In the genomic region with DNA sequence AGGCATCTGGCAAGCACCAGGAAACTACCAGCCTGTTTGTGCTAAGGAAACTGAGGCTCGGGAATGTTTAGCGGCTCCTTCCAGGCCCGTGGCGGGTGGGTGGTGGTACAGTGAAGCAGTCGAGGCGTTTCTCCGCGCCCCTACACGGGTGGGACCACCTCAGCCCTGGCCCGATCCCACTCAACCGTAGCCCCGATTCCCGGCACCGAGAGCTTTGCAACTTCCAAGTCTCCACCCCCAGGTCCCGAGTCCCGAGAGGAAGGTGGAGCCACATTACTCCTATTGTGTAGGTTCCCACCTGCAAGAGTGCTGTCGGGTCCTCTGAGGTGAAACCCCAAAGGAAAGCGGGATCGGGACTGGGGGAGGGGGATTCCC, we compare ENCODE assay signal across 1 cellular context.
TF ChIP-seq lines count a peak whose summit lies in the region.

No MANE protein-coding gene starts in this region.

TF ChIP-seq in HepG2, 621 proteins besides CTCF, POLR2A, EP300 and RAD21 (continued from another document):
- TF ChIP-seq, protein P1, sequence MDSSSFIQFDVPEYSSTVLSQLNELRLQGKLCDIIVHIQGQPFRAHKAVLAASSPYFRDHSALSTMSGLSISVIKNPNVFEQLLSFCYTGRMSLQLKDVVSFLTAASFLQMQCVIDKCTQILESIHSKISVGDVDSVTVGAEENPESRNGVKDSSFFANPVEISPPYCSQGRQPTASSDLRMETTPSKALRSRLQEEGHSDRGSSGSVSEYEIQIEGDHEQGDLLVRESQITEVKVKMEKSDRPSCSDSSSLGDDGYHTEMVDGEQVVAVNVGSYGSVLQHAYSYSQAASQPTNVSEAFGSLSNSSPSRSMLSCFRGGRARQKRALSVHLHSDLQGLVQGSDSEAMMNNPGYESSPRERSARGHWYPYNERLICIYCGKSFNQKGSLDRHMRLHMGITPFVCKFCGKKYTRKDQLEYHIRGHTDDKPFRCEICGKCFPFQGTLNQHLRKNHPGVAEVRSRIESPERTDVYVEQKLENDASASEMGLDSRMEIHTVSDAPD (CRISPR knock-in tag; IDR thresholded peaks at IDR 0.05), result no peak
- TF ChIP-seq ZNF709 (CRISPR knock-in tag; IDR thresholded peaks at IDR 0.05) (peak; percentile 56; the same call in 1 of the 2 replicates), MTA3 (CRISPR knock-in tag; IDR thresholded peaks at IDR 0.05) (no peak), TFAP4 (IDR thresholded peaks at IDR 0.05; ENCODE audit: borderline replicate concordance, low read depth) (no peak), DBP (CRISPR knock-in tag; IDR thresholded peaks at IDR 0.05; ENCODE audit: not compliant biosample characterization) (no peak), RBAK (CRISPR knock-in tag; IDR thresholded peaks at IDR 0.05) (no peak), PAWR (CRISPR knock-in tag; IDR thresholded peaks at IDR 0.05; ENCODE audit: borderline replicate concordance) (0 out of 2 replicates have a peak, but pooled peaks have one; percentile 9), UBTF (CRISPR knock-in tag; IDR thresholded peaks at IDR 0.05) (no peak), ZNF326 (CRISPR knock-in tag; IDR thresholded peaks at IDR 0.05; ENCODE audit: borderline replicate concordance) (no peak), ZEB1 (IDR thresholded peaks at IDR 0.05; ENCODE audit: insufficient replicate concordance, low read depth) (no peak), ISX (CRISPR knock-in tag; conservative IDR thresholded peaks at IDR 0.05) (no peak), ZNF572 (CRISPR knock-in tag; IDR thresholded peaks at IDR 0.05) (no peak), NFIB (CRISPR knock-in tag; IDR thresholded peaks at IDR 0.05; ENCODE audit: borderline replicate concordance) (no peak), TBL1XR1 (IDR thresholded peaks at IDR 0.05; ENCODE audit: borderline replicate concordance, low read length, partially characterized antibody) (peak; percentile 8)
- TF ChIP-seq, protein P2, sequence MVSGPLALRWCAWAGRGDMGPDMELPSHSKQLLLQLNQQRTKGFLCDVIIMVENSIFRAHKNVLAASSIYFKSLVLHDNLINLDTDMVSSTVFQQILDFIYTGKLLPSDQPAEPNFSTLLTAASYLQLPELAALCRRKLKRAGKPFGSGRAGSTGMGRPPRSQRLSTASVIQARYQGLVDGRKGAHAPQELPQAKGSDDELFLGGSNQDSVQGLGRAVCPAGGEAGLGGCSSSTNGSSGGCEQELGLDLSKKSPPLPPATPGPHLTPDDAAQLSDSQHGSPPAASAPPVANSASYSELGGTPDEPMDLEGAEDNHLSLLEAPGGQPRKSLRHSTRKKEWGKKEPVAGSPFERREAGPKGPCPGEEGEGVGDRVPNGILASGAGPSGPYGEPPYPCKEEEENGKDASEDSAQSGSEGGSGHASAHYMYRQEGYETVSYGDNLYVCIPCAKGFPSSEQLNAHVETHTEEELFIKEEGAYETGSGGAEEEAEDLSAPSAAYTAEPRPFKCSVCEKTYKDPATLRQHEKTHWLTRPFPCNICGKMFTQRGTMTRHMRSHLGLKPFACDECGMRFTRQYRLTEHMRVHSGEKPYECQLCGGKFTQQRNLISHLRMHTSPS (CRISPR knock-in tag; IDR thresholded peaks at IDR 0.05; ENCODE audit: low read depth), result no peak
- TF ChIP-seq, protein P3, sequence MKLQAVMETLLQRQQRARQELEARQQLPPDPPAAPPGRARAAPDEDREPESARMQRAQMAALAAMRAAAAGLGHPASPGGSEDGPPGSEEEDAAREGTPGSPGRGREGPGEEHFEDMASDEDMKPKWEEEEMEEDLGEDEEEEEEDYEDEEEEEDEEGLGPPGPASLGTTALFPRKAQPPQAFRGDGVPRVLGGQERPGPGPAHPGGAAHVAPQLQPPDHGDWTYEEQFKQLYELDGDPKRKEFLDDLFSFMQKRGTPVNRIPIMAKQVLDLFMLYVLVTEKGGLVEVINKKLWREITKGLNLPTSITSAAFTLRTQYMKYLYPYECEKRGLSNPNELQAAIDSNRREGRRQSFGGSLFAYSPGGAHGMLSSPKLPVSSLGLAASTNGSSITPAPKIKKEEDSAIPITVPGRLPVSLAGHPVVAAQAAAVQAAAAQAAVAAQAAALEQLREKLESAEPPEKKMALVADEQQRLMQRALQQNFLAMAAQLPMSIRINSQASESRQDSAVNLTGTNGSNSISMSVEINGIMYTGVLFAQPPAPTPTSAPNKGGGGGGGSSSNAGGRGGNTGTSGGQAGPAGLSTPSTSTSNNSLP (IDR thresholded peaks at IDR 0.05; ENCODE audit: low read depth, low read length), result no peak
TF ChIP-seq in HepG2: peak in this region for 24.
